1 cellular context compared by ENCODE assay signal in genomic region chr16:83996481-83997252, GRCh38.
TF ChIP-seq lines count a peak whose summit lies in the region.

No MANE protein-coding gene starts in this region.

TF ChIP-seq in GM23338, 12 proteins besides CTCF, POLR2A, EP300 and RAD21 (continued from another document):
- TF ChIP-seq ZNF462 (CRISPR knock-in tag; IDR thresholded peaks at IDR 0.05): no peak
